ENCODE assay signal across 9 cellular contexts in genomic region chr17:75345514-75346167, GRCh38. TPM values are rescaled to one million over a fixed set of nuclear protein-coding genes. Genes with fewer than 3 reads are reported as not detected.
DNase-seq lines count a peak whose midpoint lies in the region; ATAC-seq and TF ChIP-seq lines count a peak whose summit lies in the region.
"Had no signal": no experiment of that assay in that cellular context is flagged by ENCODE, and none has a peak within 500 bp of the region (broad histone marks: within the 10 kb centered on the region; RNA-seq: fewer than 3 reads in every experiment).

No MANE protein-coding gene starts in this region.

- H3K27me3 ChIP-seq in CD8-positive, alpha-beta memory T cell (ENCODE audit: insufficient read depth, low read length, poor library complexity, severe bottlenecking), result no peaks in the 10 kb centered on the region

- POLR2A ChIA-PET in CD8-positive, alpha-beta memory T cell (lab: Charles Lee), result interaction anchor here (0.7 to 1.2 kb wide), 4 partner anchors 15 to 601 kb away, joined by 4 to 8 read pairs (median 4); partner anchors contain the start of genes GRB2 and SLC25A19

- no peaks in the 10 kb centered on the region for H3K36me3 ChIP-seq in CD8-positive, alpha-beta memory T cell (ENCODE audit: insufficient read depth, low read length)

- no peaks in the 10 kb centered on the region for H3K9me3 Mint-ChIP-seq in CD8-positive, alpha-beta memory T cell
- no peaks in the 10 kb centered on the region for H3K9me3 Mint-ChIP-seq in activated CD8-positive, alpha-beta memory T cell treated with anti-CD3 and anti-CD28 coated beads, Interleukin-2, amount 10 ng/mL, durations not matched to agents 7 days and 5 days (ENCODE audit: low read depth)
- no peaks in the 10 kb centered on the region for H3K9me3 Mint-ChIP-seq in natural killer cell

- intact Hi-C loops in natural killer cell (cut with micrococcal nuclease), result loop anchor here (2.0 kb wide), 1 partner anchor 17 kb away; no protein-coding TSS in a partner anchor

- peak in 3 of 5 donors; percentile 33 to 69 (median 61) for DNase-seq in CD8-positive, alpha-beta memory T cell
- peak; percentile 65 for DNase-seq in activated CD8-positive, alpha-beta memory T cell treated with anti-CD3 and anti-CD28 coated beads, Interleukin-2, amount 10 ng/mL, durations not matched to agents 7 days and 5 days
- DNase-seq in natural killer cell, result no peak
- DNase-seq in NCI-H524 treated with DMSO at 0.1 percent for 48 hours (lab: John Stamatoyannopoulos, UW), result no peak
- DNase-seq in RKO (ENCODE audit: low spot score), result no peak
- no peak for DNase-seq in NCI-H345 treated with DMSO at 0.1 percent for 48 hours (lab: John Stamatoyannopoulos, UW; ENCODE audit: unreplicated experiment)

- H3K27me3 Mint-ChIP-seq in CD8-positive, alpha-beta memory T cell, result no peaks in the 10 kb centered on the region
- H3K27me3 Mint-ChIP-seq in activated CD8-positive, alpha-beta memory T cell treated with anti-CD3 and anti-CD28 coated beads, Interleukin-2, amount 10 ng/mL, durations not matched to agents 7 days and 5 days, result no peaks in the 10 kb centered on the region
- no peaks in the 10 kb centered on the region for H3K27me3 Mint-ChIP-seq in natural killer cell (ENCODE audit: low read depth in 2 of 2)

- H3K27ac ChIP-seq in CD8-positive, alpha-beta memory T cell (ENCODE audit: low read depth, low read length), result no peak overlapping the region

- H3K4me3 ChIP-seq in CD8-positive, alpha-beta memory T cell (ENCODE audit: low read length), result peak overlapping the region; percentile 33

- no peak for TF ChIP-seq CTCF in natural killer cell (IDR thresholded peaks at IDR 0.05)

- H3K4me1 Mint-ChIP-seq in CD8-positive, alpha-beta memory T cell, result peaks cover 84 to 98% (median 97%) of the 10 kb centered on the region in 3 donors
- peaks cover 78% of the 10 kb centered on the region for H3K4me1 Mint-ChIP-seq in activated CD8-positive, alpha-beta memory T cell treated with anti-CD3 and anti-CD28 coated beads, Interleukin-2, amount 10 ng/mL, durations not matched to agents 7 days and 5 days
- H3K4me1 Mint-ChIP-seq in natural killer cell, result peaks cover 77 to 88% of the 10 kb centered on the region in 2 donors

- peak overlapping the region; percentile 25 to 85 (median 79) for H3K4me3 Mint-ChIP-seq in CD8-positive, alpha-beta memory T cell
- peak overlapping the region; percentile 23 for H3K4me3 Mint-ChIP-seq in activated CD8-positive, alpha-beta memory T cell treated with anti-CD3 and anti-CD28 coated beads, Interleukin-2, amount 10 ng/mL, durations not matched to agents 7 days and 5 days
- H3K4me3 Mint-ChIP-seq in natural killer cell, result peak overlapping the region; percentile 83

- peaks cover 83% of the 10 kb centered on the region for H3K4me1 ChIP-seq in CD8-positive, alpha-beta memory T cell (ENCODE audit: insufficient read depth, low read length)

- no peaks in the 10 kb centered on the region for H3K9me3 ChIP-seq in CD8-positive, alpha-beta memory T cell (ENCODE audit: low read length)

- CTCF ChIA-PET in CD8-positive, alpha-beta memory T cell (lab: Charles Lee), result interaction anchor here (0.8 to 3.6 kb wide), 8 partner anchors 9 to 60 kb away, joined by 3 to 18 read pairs (median 4); partner anchors contain the start of genes GRB2 and SLC25A19
- CTCF ChIA-PET in activated CD8-positive, alpha-beta memory T cell treated with anti-CD3 and anti-CD28 coated beads, Interleukin-2, amount 10 ng/mL, durations not matched to agents 7 days and 5 days (lab: Charles Lee), result interaction anchor here (0.7 to 1.8 kb wide), 11 partner anchors 9 to 132 kb away, joined by 3 to 14 read pairs (median 4); partner anchors contain the start of gene GRB2

- peaks cover 0 to 3% (median 0%) of the 10 kb centered on the region in 3 donors for H3K36me3 Mint-ChIP-seq in CD8-positive, alpha-beta memory T cell
- H3K36me3 Mint-ChIP-seq in activated CD8-positive, alpha-beta memory T cell treated with anti-CD3 and anti-CD28 coated beads, Interleukin-2, amount 10 ng/mL, durations not matched to agents 7 days and 5 days, result peaks cover 8% of the 10 kb centered on the region
- H3K36me3 Mint-ChIP-seq in natural killer cell, result no peaks in the 10 kb centered on the region

- H3K27ac Mint-ChIP-seq in CD8-positive, alpha-beta memory T cell, result peak overlapping the region; percentile 83 to 98 (median 90)
- peak overlapping the region; percentile 75 for H3K27ac Mint-ChIP-seq in activated CD8-positive, alpha-beta memory T cell treated with anti-CD3 and anti-CD28 coated beads, Interleukin-2, amount 10 ng/mL, durations not matched to agents 7 days and 5 days
- peak overlapping the region; percentile 78 to 91 for H3K27ac Mint-ChIP-seq in natural killer cell

- peak; percentile 49 for ATAC-seq in GM19328 (IDR thresholded peaks at IDR 0.05; ENCODE audit: unreplicated experiment)
- ATAC-seq in HG03439 (IDR thresholded peaks at IDR 0.05; ENCODE audit: unreplicated experiment), result peak; percentile 48
- peak; percentile 71 for ATAC-seq in activated CD8-positive, alpha-beta memory T cell treated with anti-CD3 and anti-CD28 coated beads, Interleukin-2, amount 10 ng/mL, durations not matched to agents 7 days and 5 days
- ATAC-seq in natural killer cell, result peak; percentile 30 to 50 (median 41)
- ATAC-seq: HCT116 had no signal

RNA-seq across cellular contexts. Expression of gene SLC25A19, which starts 56.4 kb away (rescaled TPM):
- total RNA-seq in CD8-positive, alpha-beta memory T cell, result 100 to 1,000 TPM; 119 to 126 TPM
- polyA plus RNA-seq in CD8-positive, alpha-beta memory T cell, result 15.5 TPM
- 10 to 100 TPM; 46.3 to 66.4 TPM for total RNA-seq in activated CD8-positive, alpha-beta memory T cell treated with anti-CD3 and anti-CD28 coated beads, Interleukin-2, amount 10 ng/mL, durations not matched to agents 7 days and 5 days
- total RNA-seq in natural killer cell, result 10 to 100 TPM; 12.1 to 17.7 (median 14.8) TPM

RNA-seq across cellular contexts. Expression of gene GRB2, which starts 59.8 kb away (rescaled TPM):
- total RNA-seq in CD8-positive, alpha-beta memory T cell, result 100 to 1,000 TPM; 180 to 189 TPM
- 158 TPM for polyA plus RNA-seq in CD8-positive, alpha-beta memory T cell
- 100 to 1,000 TPM; 138 to 179 TPM for total RNA-seq in activated CD8-positive, alpha-beta memory T cell treated with anti-CD3 and anti-CD28 coated beads, Interleukin-2, amount 10 ng/mL, durations not matched to agents 7 days and 5 days
- total RNA-seq in natural killer cell, result 100 to 1,000 TPM; 115 to 142 (median 116) TPM

Comparison
In these comparisons a context has a peak if more than half of its experiments do, and no peak if none do; other contexts are left out.
1. DNase-seq: peak in CD8-positive, alpha-beta memory T cell (3 of 5) and activated CD8-positive, alpha-beta memory T cell treated with anti-CD3 and anti-CD28 coated beads, Interleukin-2, amount 10 ng/mL, durations not matched to agents 7 days and 5 days (single experiment); none in natural killer cell (single experiment), NCI-H524 treated with DMSO at 0.1 percent for 48 hours (single experiment), RKO (single experiment) and NCI-H345 treated with DMSO at 0.1 percent for 48 hours (single experiment).
2. H3K4me3 Mint-ChIP-seq: peak in every context shown above with its lines; median percentile 83 in natural killer cell; 79 in CD8-positive, alpha-beta memory T cell; 23 in activated CD8-positive, alpha-beta memory T cell treated with anti-CD3 and anti-CD28 coated beads, Interleukin-2, amount 10 ng/mL, durations not matched to agents 7 days and 5 days.
3. Peak in every context shown above with its lines, with median percentiles within 50 percentile points of each other: H3K27ac Mint-ChIP-seq and ATAC-seq.